In genomic region chr17:75031972-75032895, GRCh38 we compare ENCODE assay signal across 8 cellular contexts. TPM values are rescaled to one million over a fixed set of nuclear protein-coding genes. Genes with fewer than 3 reads are reported as not detected.
DNase-seq lines count a peak whose midpoint lies in the region; ATAC-seq, FAIRE-seq and TF ChIP-seq lines count a peak whose summit lies in the region.

No MANE protein-coding gene starts in this region.

- no peak for TF ChIP-seq CTCF in Caco-2 (IDR thresholded peaks at IDR 0.05; ENCODE audit: insufficient read depth in 1 of 2, low read depth in 1 of 2, low read length in 1 of 2, severe bottlenecking in 1 of 2, unreplicated experiment in 1 of 2)

- peak; percentile 60 to 68 for DNase-seq in Caco-2
- DNase-seq in Kasumi-1 (lab: John Stamatoyannopoulos, UW): peak; percentile 51 to 80
- peak; percentile 61 for DNase-seq in RPMI8226
- DNase-seq in activated naive CD8-positive, alpha-beta T cell treated with anti-CD3 and anti-CD28 coated beads, Interleukin-2, amount 10 ng/mL, durations not matched to agents 7 days and 5 days: peak; percentile 52
- peak; percentile 70 for DNase-seq in glomerular visceral epithelial cell (ENCODE audit: extremely low spot score)
- DNase-seq in occipital lobe (lab: John Stamatoyannopoulos, UW): peak; percentile 86
- DNase-seq in urothelium cell line (ENCODE audit: low spot score): peak; percentile 91
- DNase-seq in GM19238 (ENCODE audit: insufficient read length, low spot score): no peak

- H3K36me3 Mint-ChIP-seq in Caco-2 (ENCODE audit: insufficient read depth, unreplicated experiment): peaks cover 34% of the 10 kb centered on the region
- peaks cover 2% of the 10 kb centered on the region for H3K36me3 Mint-ChIP-seq in activated naive CD8-positive, alpha-beta T cell treated with anti-CD3 and anti-CD28 coated beads, Interleukin-2, amount 10 ng/mL, durations not matched to agents 7 days and 5 days

- peak overlapping the region; percentile 40 for H3K27ac Mint-ChIP-seq in Caco-2 (ENCODE audit: unreplicated experiment)
- H3K27ac Mint-ChIP-seq in activated naive CD8-positive, alpha-beta T cell treated with anti-CD3 and anti-CD28 coated beads, Interleukin-2, amount 10 ng/mL, durations not matched to agents 7 days and 5 days: peak overlapping the region; percentile 37

- BruUV-seq in Caco-2 (replicated peaks; lab: Mats Ljungman, UMichigan): no TSS peak

- no peaks in the 10 kb centered on the region for H3K36me3 ChIP-seq in Caco-2 (ENCODE audit: control insufficient read depth, insufficient read depth, low read length)

- no peaks in the 10 kb centered on the region for H3K4me1 ChIP-seq in Caco-2

- peak overlapping the region; percentile 94 for H3K4me3 Mint-ChIP-seq in Caco-2 (ENCODE audit: unreplicated experiment)
- H3K4me3 Mint-ChIP-seq in activated naive CD8-positive, alpha-beta T cell treated with anti-CD3 and anti-CD28 coated beads, Interleukin-2, amount 10 ng/mL, durations not matched to agents 7 days and 5 days: peak overlapping the region; percentile 88

- no peaks in the 10 kb centered on the region for H3K9me3 ChIP-seq in Caco-2

- peaks cover 30% of the 10 kb centered on the region for H3K4me1 Mint-ChIP-seq in Caco-2 (ENCODE audit: low read depth, unreplicated experiment)
- peaks cover 39% of the 10 kb centered on the region for H3K4me1 Mint-ChIP-seq in activated naive CD8-positive, alpha-beta T cell treated with anti-CD3 and anti-CD28 coated beads, Interleukin-2, amount 10 ng/mL, durations not matched to agents 7 days and 5 days

- H3K27me3 Mint-ChIP-seq in Caco-2 (ENCODE audit: insufficient read depth, unreplicated experiment): peaks cover 4% of the 10 kb centered on the region
- peaks cover 2% of the 10 kb centered on the region for H3K27me3 Mint-ChIP-seq in activated naive CD8-positive, alpha-beta T cell treated with anti-CD3 and anti-CD28 coated beads, Interleukin-2, amount 10 ng/mL, durations not matched to agents 7 days and 5 days

- no peak for ATAC-seq in activated naive CD8-positive, alpha-beta T cell treated with anti-CD3 and anti-CD28 coated beads, Interleukin-2, amount 10 ng/mL, durations not matched to agents 7 days and 5 days (ENCODE audit: low read depth)

- no peaks in the 10 kb centered on the region for H3K27me3 ChIP-seq in Caco-2 (replicated peaks; ENCODE audit: control insufficient read depth, insufficient read depth, low read length)

- peak; percentile 52 for FAIRE-seq in urothelium cell line (lab: Jason Lieb, UNC)

- H3K9me3 Mint-ChIP-seq in Caco-2 (ENCODE audit: unreplicated experiment): peaks cover 24% of the 10 kb centered on the region
- H3K9me3 Mint-ChIP-seq in activated naive CD8-positive, alpha-beta T cell treated with anti-CD3 and anti-CD28 coated beads, Interleukin-2, amount 10 ng/mL, durations not matched to agents 7 days and 5 days: peaks cover 4% of the 10 kb centered on the region

- POLR2A ChIA-PET in Caco-2 (lab: Charles Lee): interaction anchor here (0.9 kb wide), 1 partner anchor 19 kb away, joined by 5 read pairs; the partner anchor contains the start of gene MRPL58
- POLR2A ChIA-PET in activated naive CD8-positive, alpha-beta T cell treated with anti-CD3 and anti-CD28 coated beads, Interleukin-2, amount 10 ng/mL, durations not matched to agents 7 days and 5 days (lab: Charles Lee): interaction anchor here (0.8 to 1.7 kb wide), 3 partner anchors 20 to 79 kb away, joined by 3 to 9 read pairs (median 3); partner anchors contain the start of genes MRPL58 and SLC16A5

- intact Hi-C loops in Caco-2 (cut with micrococcal nuclease; ENCODE audit: unreplicated experiment): loop anchor here (2.0 kb wide), 1 partner anchor 19 kb away; the partner anchor contains the start of gene MRPL58

- peak overlapping the region; percentile 91 for H3K4me3 ChIP-seq in Caco-2 (ENCODE audit: low read depth, low read length)

- CTCF ChIA-PET in Caco-2 (lab: Charles Lee): interaction anchor here (0.5 to 1.9 kb wide), 6 partner anchors 19 to 118 kb away, joined by 3 to 7 read pairs (median 4); partner anchors contain the start of gene MRPL58

RNA-seq across cellular contexts. Expression of gene ATP5PD, which starts 14.5 kb away (rescaled TPM):
- total RNA-seq in Caco-2 (2022): 316 and 326 TPM in 2 replicates
- total RNA-seq in activated naive CD8-positive, alpha-beta T cell treated with anti-CD3 and anti-CD28 coated beads, Interleukin-2, amount 10 ng/mL, durations not matched to agents 7 days and 5 days: 100 to 1,000 TPM; 196 to 199 TPM
- 100 TPM for total RNA-seq in occipital lobe

RNA-seq across cellular contexts. Expression of gene KCTD2, which starts 14.8 kb away (rescaled TPM):
- 27.9 and 28.8 TPM in 2 replicates for total RNA-seq in Caco-2 (2022)
- total RNA-seq in activated naive CD8-positive, alpha-beta T cell treated with anti-CD3 and anti-CD28 coated beads, Interleukin-2, amount 10 ng/mL, durations not matched to agents 7 days and 5 days: 10 to 100 TPM; 20.4 to 22.4 TPM
- total RNA-seq in occipital lobe: 30.4 TPM

RNA-seq across cellular contexts. Expression of gene MRPL58, which starts 19.8 kb away (rescaled TPM):
- 61.0 and 61.8 TPM in 2 replicates for total RNA-seq in Caco-2 (2022)
- 10 to 100 TPM; 32.2 to 36.2 TPM for total RNA-seq in activated naive CD8-positive, alpha-beta T cell treated with anti-CD3 and anti-CD28 coated beads, Interleukin-2, amount 10 ng/mL, durations not matched to agents 7 days and 5 days
- 8.0 TPM for total RNA-seq in occipital lobe

RNA-seq across cellular contexts. Expression of gene CDR2L, which starts 44.8 kb away (rescaled TPM):
- 30.9 and 31.6 TPM in 2 replicates for total RNA-seq in Caco-2 (2022)
- under 1 TPM; 0.11 to 0.14 TPM for total RNA-seq in activated naive CD8-positive, alpha-beta T cell treated with anti-CD3 and anti-CD28 coated beads, Interleukin-2, amount 10 ng/mL, durations not matched to agents 7 days and 5 days
- total RNA-seq in occipital lobe: 4.5 TPM

RNA-seq across cellular contexts. Expression of gene SLC16A5, which starts 55.5 kb away (rescaled TPM):
- total RNA-seq in Caco-2 (2022) (27.7 and 33.8 TPM in 2 replicates), occipital lobe (1.4 TPM)
- total RNA-seq in activated naive CD8-positive, alpha-beta T cell treated with anti-CD3 and anti-CD28 coated beads, Interleukin-2, amount 10 ng/mL, durations not matched to agents 7 days and 5 days: 10 to 100 TPM in 1 of 2 experiments, 1 to 10 TPM in 1; 9.1 to 11.0 TPM
